In the genomic region with DNA sequence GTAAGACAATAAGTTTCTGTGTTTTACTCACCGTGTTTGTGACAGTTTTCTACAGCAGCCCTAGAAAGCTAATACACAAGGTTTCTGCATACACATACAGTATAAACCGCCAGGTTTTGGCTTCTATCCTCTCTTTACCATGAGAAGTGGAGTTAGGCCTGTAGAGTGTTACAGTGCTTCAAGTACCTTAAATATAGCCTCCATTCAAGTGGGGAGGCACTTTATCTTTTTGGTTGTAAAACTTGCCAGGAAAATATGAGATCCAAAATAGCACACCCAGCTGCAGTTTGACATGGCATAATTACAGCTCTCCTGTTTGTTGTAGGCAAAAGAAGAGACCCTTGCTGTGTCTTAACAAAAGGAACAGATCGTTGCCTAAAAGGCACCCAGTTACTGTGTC, we compare ENCODE assay signal across 16 cellular contexts.
A peak's percentile ranks its signal among the peaks of the same experiment; 100 is the strongest.
DNase-seq lines count a peak whose midpoint lies in the region; ATAC-seq and TF ChIP-seq lines count a peak whose summit lies in the region.
"Had no signal": no experiment of that assay in that cellular context is flagged by ENCODE, and none has a peak within 500 bp of the region (broad histone marks: within the 10 kb centered on the region; RNA-seq: fewer than 3 reads in every experiment).

No MANE protein-coding gene starts in this region.

- ATAC-seq in Right ventricle myocardium inferior (peak; percentile 81), heart left ventricle (peak; percentile 82 to 90 (median 88)), sciatic nerve (no peak)

- DNase-seq in Right ventricle myocardium inferior (ENCODE audit: missing footprints) = no peak
- DNase-seq in cardiac septum (ENCODE audit: low spot score) = no peak
- peak; percentile 76 for DNase-seq in NCI-H345 (lab: John Stamatoyannopoulos, UW)
- peak in 1 of 5 donors; percentile 8 for DNase-seq in heart left ventricle
- no peak for DNase-seq in sciatic nerve (ENCODE audit: low spot score)
- no peak for DNase-seq in GM20000 (ENCODE audit: low spot score)
- no peak for DNase-seq in neuronal stem cell (ENCODE audit: low spot score)
- DNase-seq: DMS 273 treated with DMSO at 0.1 percent for 48 hours, EL, HFFc6, NCI-H187 treated with DMSO at 0.1 percent for 48 hours, NCI-H2227 treated with DMSO at 0.1 percent for 48 hours, NCI-H526, PC-9 had no signal

- no peak for TF ChIP-seq CTCF in heart left ventricle (IDR thresholded peaks at IDR 0.05)
- no peak for TF ChIP-seq CTCF in GM20000 (IDR thresholded peaks at IDR 0.05; ENCODE audit: extremely low read depth, missing control alignments)

- peaks cover 0 to 10% (median 0%) of the 10 kb centered on the region in 12 donors for H3K9me3 ChIP-seq in heart left ventricle
- peaks cover 0 to 2% of the 10 kb centered on the region in 2 donors for H3K9me3 ChIP-seq in neuronal stem cell (replicated peaks in 1 of 2; ENCODE audit: control insufficient read depth in 2 of 2, insufficient read depth in 1 of 2, low read depth in 1 of 2, low read length in 2 of 2)

- H3K4me2 ChIP-seq in neuronal stem cell (ENCODE audit: insufficient read depth, low read length, poor library complexity, severe bottlenecking) = no peak overlapping the region
- H3K4me2 ChIP-seq: BLaER1 treated with 17β-estradiol and CSF1 and Interleukin-3, amounts not matched to agents 10 nM and 100 nM; KMS-11; PC-9 had no signal

- no peak overlapping the region for H4K8ac ChIP-seq in neuronal stem cell (ENCODE audit: low read depth, low read length)

- H3K14ac ChIP-seq in neuronal stem cell (ENCODE audit: low read length) = no peak overlapping the region

- no peak overlapping the region for H2BK15ac ChIP-seq in neuronal stem cell (ENCODE audit: low read length)

- no peak overlapping the region for H4K91ac ChIP-seq in neuronal stem cell (ENCODE audit: low read depth, low read length, poor library complexity)

- H3K4ac ChIP-seq in neuronal stem cell (ENCODE audit: low read length) = no peak overlapping the region

- no peaks in the 10 kb centered on the region for H3K79me1 ChIP-seq in neuronal stem cell (ENCODE audit: low read depth, low read length)

- H2BK120ac ChIP-seq in neuronal stem cell (ENCODE audit: low read depth, low read length) = no peak overlapping the region

- TF ChIP-seq POLR2A in heart left ventricle (IDR thresholded peaks at IDR 0.05) = no peak

- no peak overlapping the region for H2BK5ac ChIP-seq in neuronal stem cell (ENCODE audit: low read length)

- no peak overlapping the region for H3K18ac ChIP-seq in neuronal stem cell (ENCODE audit: low read length)

- WGBS in heart left ventricle, 4 donors = 45 to 54% (median 52%) methylated on average over 3 of the region's 3 CpGs
- WGBS in neuronal stem cell (ENCODE audit: extremely low coverage in 2 of 2, insufficient read length in 2 of 2, insufficient replicate concordance in 1 of 2), 2 donors = no CpG with 5 or more reads among the region's 3 CpGs

- H3K4me1 ChIP-seq in heart left ventricle (peaks cover 0 to 22% (median 6%) of the 10 kb centered on the region in 12 donors), neuronal stem cell (ENCODE audit: control insufficient read depth in 2 of 2, insufficient read depth in 1 of 2, low read depth in 1 of 2, low read length in 2 of 2) (no peaks in the 10 kb centered on the region)
- H3K4me1 ChIP-seq: BLaER1 treated with 17β-estradiol and CSF1 and Interleukin-3, amounts not matched to agents 10 nM and 100 nM had no signal

- no peaks in the 10 kb centered on the region for H3K36me3 ChIP-seq in heart left ventricle
- H3K36me3 ChIP-seq in neuronal stem cell (replicated peaks in 1 of 2; ENCODE audit: control insufficient read depth in 2 of 2, insufficient read depth in 2 of 2, low read length in 2 of 2) = no peaks in the 10 kb centered on the region
- H3K36me3 ChIP-seq: BLaER1 treated with 17β-estradiol and CSF1 and Interleukin-3, amounts not matched to agents 10 nM and 100 nM had no signal

- no peak overlapping the region for H3K23ac ChIP-seq in neuronal stem cell (ENCODE audit: low read depth, low read length, poor library complexity)

- H3K9ac ChIP-seq in neuronal stem cell (ENCODE audit: low read depth, low read length, poor library complexity) = no peak overlapping the region
- H3K9ac ChIP-seq: BLaER1 treated with 17β-estradiol and CSF1 and Interleukin-3, amounts not matched to agents 10 nM and 100 nM; KMS-11 had no signal

- H3K27me3 ChIP-seq in heart left ventricle = no peaks in the 10 kb centered on the region
- H3K27me3 ChIP-seq in neuronal stem cell (ENCODE audit: control insufficient read depth in 3 of 3, insufficient read depth in 3 of 3, low read depth in 1 of 3, low read length in 3 of 3) = no peaks in the 10 kb centered on the region
- H3K27me3 ChIP-seq: BLaER1 treated with 17β-estradiol and CSF1 and Interleukin-3, amounts not matched to agents 10 nM and 100 nM had no signal

- peak overlapping the region in 11 of 12 donors; percentile 18 to 87 (median 69) for H3K27ac ChIP-seq in heart left ventricle
- H3K27ac ChIP-seq in neuronal stem cell (replicated peaks; ENCODE audit: low read length) = no peak overlapping the region
- H3K27ac ChIP-seq: BLaER1 treated with 17β-estradiol and CSF1 and Interleukin-3, amounts not matched to agents 10 nM and 100 nM; KMS-11; PC-9 had no signal

- H2AFZ ChIP-seq in neuronal stem cell (ENCODE audit: low read length) = no peak overlapping the region
- H2AFZ ChIP-seq: PC-9 had no signal

- H2BK12ac ChIP-seq in neuronal stem cell (ENCODE audit: low read length) = no peak overlapping the region

- H3K4me3 ChIP-seq in heart left ventricle (no peak overlapping the region), neuronal stem cell (ENCODE audit: low read length in 2 of 2) (no peak overlapping the region)
- H3K4me3 ChIP-seq: BLaER1 treated with 17β-estradiol and CSF1 and Interleukin-3, amounts not matched to agents 10 nM and 100 nM; PC-9 had no signal

- intact Hi-C loops in Right ventricle myocardium inferior (cut with DNase I) (loop anchor here (5.0 kb wide), 1 partner anchor 39 kb away; no protein-coding TSS in a partner anchor), cardiac septum (cut with DNase I) (no loop called here), heart left ventricle (cut with DNase I) (loop anchor here in 1 of 10 donors (5.0 kb wide), 1 partner anchor 299 kb away; no protein-coding TSS in a partner anchor), sciatic nerve (cut with DNase I) (no loop called here)

- no peak overlapping the region for H2AK5ac ChIP-seq in neuronal stem cell (ENCODE audit: low read depth, low read length)
